ENCODE assay signal across 16 cellular contexts in genomic region chr6:32355018-32355417, GRCh38. TPM values are rescaled to one million over a fixed set of nuclear protein-coding genes. Genes with fewer than 3 reads are reported as not detected.
DNase-seq lines count a peak whose midpoint lies in the region; ATAC-seq and TF ChIP-seq lines count a peak whose summit lies in the region.
"Had no signal": no experiment of that assay in that cellular context is flagged by ENCODE, and none has a peak within 500 bp of the region (broad histone marks: within the 10 kb centered on the region; RNA-seq: fewer than 3 reads in every experiment).

No MANE protein-coding gene starts in this region.

- H3K27ac ChIP-seq in HCT116 (ENCODE audit: low read depth, low read length) (no peak overlapping the region), OCI-LY7 (ENCODE audit: low read depth, low read length, poor library complexity, severe bottlenecking) (no peak overlapping the region)
- H3K27ac ChIP-seq: A549, BLaER1 had no signal

- peaks cover 8% of the 10 kb centered on the region for H3K27me3 Mint-ChIP-seq in activated T-cell treated with anti-CD3 and anti-CD28 coated beads, Interleukin-2, amount 50 U/mL, for 72 hours (ENCODE audit: low read depth)
- H3K27me3 Mint-ChIP-seq in memory B cell (no peaks in the 10 kb centered on the region), immature natural killer cell (ENCODE audit: low read depth in 3 of 3) (peaks cover 0 to 2% (median 0%) of the 10 kb centered on the region in 3 donors)
- H3K27me3 Mint-ChIP-seq: IgD-negative memory B cell had no signal

- peak overlapping the region; percentile 2 for H3K27ac Mint-ChIP-seq in activated T-cell treated with anti-CD3 and anti-CD28 coated beads, Interleukin-2, amount 50 U/mL, for 72 hours
- H3K27ac Mint-ChIP-seq in memory B cell (peak overlapping the region; percentile 3), immature natural killer cell (no peak overlapping the region)
- H3K27ac Mint-ChIP-seq: CD4-positive, CD25-positive, alpha-beta regulatory T cell had no signal

- peak overlapping the region in 1 of 2 donors; percentile 8 for H3K4me3 Mint-ChIP-seq in activated T-cell treated with anti-CD3 and anti-CD28 coated beads, Interleukin-2, amount 50 U/mL, for 72 hours
- no peak overlapping the region for H3K4me3 Mint-ChIP-seq in memory B cell
- H3K4me3 Mint-ChIP-seq in immature natural killer cell, result no peak overlapping the region
- H3K4me3 Mint-ChIP-seq: CD4-positive, CD25-positive, alpha-beta regulatory T cell had no signal

- no peak for DNase-seq in activated T-cell treated with anti-CD3 and anti-CD28 coated beads, Interleukin-2, amount 50 U/mL, for 72 hours
- no peak for DNase-seq in activated T-cell treated with anti-CD3 and anti-CD28 coated beads, Interleukin-2, amount 50 U/mL, for 48 hours
- no peak for DNase-seq in HCT116 (ENCODE audit: low read depth, low spot score)
- DNase-seq in OCI-LY7 (ENCODE audit: low spot score), result no peak
- no peak for DNase-seq in memory B cell (ENCODE audit: low spot score in 2 of 2)
- no peak for DNase-seq in immature natural killer cell
- DNase-seq in Ammon's horn (ENCODE audit: low spot score), result no peak
- DNase-seq: CD4-positive, CD25-positive, alpha-beta regulatory T cell; DMS53; GF-D8 had no signal

- RAD21 ChIA-PET in HCT116 (lab: Charles Lee; ENCODE audit: low non-redundant PET in 1 of 2, low total read pairs in 2 of 2, uncharacterized antibody in 2 of 2, unreplicated experiment in 2 of 2), result no interaction called here

- BruUV-seq in HCT116 (replicated peaks; lab: Mats Ljungman, UMichigan), result no TSS peak
- no TSS peak for BruUV-seq in OCI-LY7 (replicated peaks; lab: Mats Ljungman, UMichigan)

- H3K9ac ChIP-seq in HCT116 (ENCODE audit: low read length), result no peak overlapping the region
- H3K9ac ChIP-seq: BLaER1 had no signal

- H3K36me3 ChIP-seq in HCT116 (ENCODE audit: control insufficient read depth in 1 of 2, insufficient read depth in 2 of 2, low read length in 2 of 2) (no peaks in the 10 kb centered on the region), OCI-LY7 (ENCODE audit: insufficient read depth, low read length) (no peaks in the 10 kb centered on the region)
- H3K36me3 ChIP-seq: BLaER1 had no signal

- intact Hi-C loops in HCT116 (cut with micrococcal nuclease) (no loop called here), OCI-LY7 (cut with micrococcal nuclease; ENCODE audit: unreplicated experiment) (no loop called here)

- H3K79me2 ChIP-seq in HCT116 (ENCODE audit: insufficient read depth, low read length), result no peaks in the 10 kb centered on the region
- no peaks in the 10 kb centered on the region for H3K79me2 ChIP-seq in OCI-LY7 (ENCODE audit: insufficient read depth, low read depth, low read length)

- no peaks in the 10 kb centered on the region for H3K27me3 ChIP-seq in HCT116 (ENCODE audit: insufficient read depth, low read length)
- H3K27me3 ChIP-seq: BLaER1 had no signal

- no peaks in the 10 kb centered on the region for H3K9me3 ChIP-seq in HCT116 (ENCODE audit: control insufficient read depth in 1 of 2, insufficient read depth in 1 of 2, low read depth in 1 of 2, low read length in 2 of 2)
- H3K9me3 ChIP-seq in OCI-LY7 (ENCODE audit: low read length), result peaks cover 12% of the 10 kb centered on the region; the same call in 1 of the 2 replicates
- H3K9me3 ChIP-seq: A549, BLaER1 had no signal

- H3K36me3 Mint-ChIP-seq in activated T-cell treated with anti-CD3 and anti-CD28 coated beads, Interleukin-2, amount 50 U/mL, for 72 hours (ENCODE audit: insufficient read depth in 2 of 2), result no peaks in the 10 kb centered on the region
- H3K36me3 Mint-ChIP-seq in memory B cell (no peaks in the 10 kb centered on the region), immature natural killer cell (no peaks in the 10 kb centered on the region)
- H3K36me3 Mint-ChIP-seq: CD4-positive, CD25-positive, alpha-beta regulatory T cell had no signal

- no peaks in the 10 kb centered on the region for H3K4me1 ChIP-seq in HCT116 (ENCODE audit: control insufficient read depth in 1 of 2, insufficient read depth in 2 of 2, low read length in 2 of 2)
- peaks cover 3% of the 10 kb centered on the region for H3K4me1 ChIP-seq in OCI-LY7 (ENCODE audit: insufficient read depth, low read length, poor library complexity, severe bottlenecking)
- H3K4me1 ChIP-seq: A549, BLaER1 had no signal

- no peak for TF ChIP-seq CTCF in HCT116 (IDR thresholded peaks at IDR 0.05 in 2 of 3, conservative IDR thresholded peaks at IDR 0.05 in 1 of 3; ENCODE audit: borderline replicate concordance in 1 of 3, insufficient read depth in 1 of 3, low read depth in 2 of 3, low read length in 2 of 3)
- no peak for TF ChIP-seq CTCF in OCI-LY7 (conservative IDR thresholded peaks at IDR 0.05; ENCODE audit: low read length)

- H4K20me1 ChIP-seq in HCT116 (ENCODE audit: insufficient read depth) (no peaks in the 10 kb centered on the region), OCI-LY7 (ENCODE audit: insufficient read depth, low read length) (no peaks in the 10 kb centered on the region)
- H4K20me1 ChIP-seq: BLaER1 had no signal

- H2AFZ ChIP-seq in HCT116 (ENCODE audit: low read depth, low read length, poor library complexity, severe bottlenecking), result peak overlapping the region; percentile 23
- peak overlapping the region; percentile 59 for H2AFZ ChIP-seq in OCI-LY7 (ENCODE audit: low read length)

- H3K4me1 Mint-ChIP-seq in activated T-cell treated with anti-CD3 and anti-CD28 coated beads, Interleukin-2, amount 50 U/mL, for 72 hours (ENCODE audit: low read depth), result peaks cover 7% of the 10 kb centered on the region
- H3K4me1 Mint-ChIP-seq in memory B cell (peaks cover 3% of the 10 kb centered on the region), immature natural killer cell (no peaks in the 10 kb centered on the region)
- H3K4me1 Mint-ChIP-seq: CD4-positive, CD25-positive, alpha-beta regulatory T cell had no signal

- TF ChIP-seq POLR2A in HCT116 (IDR thresholded peaks at IDR 0.05; ENCODE audit: borderline replicate concordance, extremely low read depth, insufficient read depth, insufficient read length), result no peak

- no peaks in the 10 kb centered on the region for H3K9me2 ChIP-seq in HCT116 (ENCODE audit: insufficient read depth)
- H3K9me2 ChIP-seq in OCI-LY7 (ENCODE audit: insufficient read depth, low read length), result no peaks in the 10 kb centered on the region

- CTCF ChIA-PET in HCT116 (lab: Charles Lee), result no interaction called here
- CTCF ChIA-PET in OCI-LY7 (lab: Charles Lee; ENCODE audit: unreplicated experiment), result no interaction called here

- no peak for TF ChIP-seq RAD21 in HCT116 (IDR thresholded peaks at IDR 0.05; ENCODE audit: low read depth)

- H3K9me3 Mint-ChIP-seq in activated T-cell treated with anti-CD3 and anti-CD28 coated beads, Interleukin-2, amount 50 U/mL, for 72 hours, result no peaks in the 10 kb centered on the region
- no peaks in the 10 kb centered on the region for H3K9me3 Mint-ChIP-seq in memory B cell
- H3K9me3 Mint-ChIP-seq in immature natural killer cell, result no peaks in the 10 kb centered on the region
- H3K9me3 Mint-ChIP-seq: IgD-negative memory B cell had no signal

- H3K4me3 ChIP-seq in HCT116 (replicated peaks in 1 of 2; ENCODE audit: low read depth in 1 of 2, low read length in 2 of 2) (no peak overlapping the region), OCI-LY7 (ENCODE audit: low read depth, low read length, poor library complexity, severe bottlenecking) (no peak overlapping the region)
- H3K4me3 ChIP-seq: A549, BLaER1 had no signal

- POLR2A ChIA-PET in HCT116 (lab: Charles Lee) (no interaction called here), OCI-LY7 (lab: Charles Lee) (interaction anchor here (1.2 kb wide), 1 partner anchor 11 kb away, joined by 4 read pairs; no protein-coding TSS in a partner anchor)

- ATAC-seq in activated T-cell treated with anti-CD3 and anti-CD28 coated beads, Interleukin-2, amount 50 U/mL, for 72 hours (replicated peaks in 1 of 2), result peak in 1 of 2 donors; percentile 76
- ATAC-seq in HCT116 (no peak), memory B cell (ENCODE audit: low read depth) (no peak)
- ATAC-seq: A549 had no signal

- H3K4me2 ChIP-seq in HCT116 (ENCODE audit: low read length), result no peak overlapping the region
- no peak overlapping the region for H3K4me2 ChIP-seq in OCI-LY7 (ENCODE audit: low read length)
- H3K4me2 ChIP-seq: A549, BLaER1 had no signal

TF ChIP-seq in HCT116, 20 proteins besides CTCF, POLR2A, EP300 and RAD21 (continues in another document):
- no peak for TF ChIP-seq CEBPB (IDR thresholded peaks at IDR 0.05; ENCODE audit: low read depth)
- no peak for TF ChIP-seq POLR2AphosphoS5 (IDR thresholded peaks at IDR 0.05; ENCODE audit: low read depth, low read length)
- no peak for TF ChIP-seq ZFX (IDR thresholded peaks at IDR 0.05)
- TF ChIP-seq SP1 (IDR thresholded peaks at IDR 0.05; ENCODE audit: low read depth), result no peak
- TF ChIP-seq ELF1 (IDR thresholded peaks at IDR 0.05; ENCODE audit: borderline replicate concordance, low read depth), result no peak
- TF ChIP-seq ZBTB33 (IDR thresholded peaks at IDR 0.05; ENCODE audit: extremely low read depth, insufficient replicate concordance, low read length), result no peak

RNA-seq across cellular contexts. Expression of gene TSBP1, which starts 16.7 kb away (rescaled TPM):
- not detected for total RNA-seq in activated T-cell treated with anti-CD3 and anti-CD28 coated beads, Interleukin-2, amount 50 U/mL, for 72 hours
- total RNA-seq in HCT116 (2021; ENCODE audit: unreplicated experiment) (not detected), OCI-LY7 (2022) (not detected in 2 replicates)
- polyA plus RNA-seq in HCT116 (2012), result not detected in 2 replicates
- total RNA-seq in OCI-LY7 (2014; rRNA removed; shearing (Covaris generic)), result not detected in 2 replicates
- polyA plus RNA-seq in immature natural killer cell, result not detected
- total RNA-seq: CD4-positive, CD25-positive, alpha-beta regulatory T cell; H4; HT-29 had no signal
- polyA plus RNA-seq: A549; AG04450; CD4-positive, CD25-positive, alpha-beta regulatory T cell had no signal

RNA-seq across cellular contexts. Expression of gene BTNL2, which starts 52.0 kb away (rescaled TPM):
- total RNA-seq in activated T-cell treated with anti-CD3 and anti-CD28 coated beads, Interleukin-2, amount 50 U/mL, for 72 hours, result not detected
- total RNA-seq in HCT116 (2021; ENCODE audit: unreplicated experiment) (not detected), OCI-LY7 (2022) (4.9 and 5.1 TPM in 2 replicates)
- 0.13 TPM in 1 of 2 replicates, not detected in the other for polyA plus RNA-seq in HCT116 (2012)
- 2.9 and 3.1 TPM in 2 replicates for total RNA-seq in OCI-LY7 (2014; rRNA removed; shearing (Covaris generic))
- polyA plus RNA-seq in immature natural killer cell, result not detected
- total RNA-seq: CD4-positive, CD25-positive, alpha-beta regulatory T cell; H4; HT-29 had no signal
- polyA plus RNA-seq: A549; AG04450; CD4-positive, CD25-positive, alpha-beta regulatory T cell; IgD-negative memory B cell had no signal

Comparison
In these comparisons a context has a peak if more than half of its experiments do, and no peak if none do; other contexts are left out.
1. H3K27ac Mint-ChIP-seq: peak in activated T-cell treated with anti-CD3 and anti-CD28 coated beads, Interleukin-2, amount 50 U/mL, for 72 hours (single experiment) and memory B cell (single experiment); none in immature natural killer cell (0 of 6).